ENCODE assay signal across 16 cellular contexts in genomic region chr16:88816736-88817535, GRCh38. TPM values are rescaled to one million over a fixed set of nuclear protein-coding genes. Genes with fewer than 3 reads are reported as not detected.
DNase-seq lines count a peak whose midpoint lies in the region; ATAC-seq and TF ChIP-seq lines count a peak whose summit lies in the region.
"Had no signal": no experiment of that assay in that cellular context is flagged by ENCODE, and none has a peak within 500 bp of the region (broad histone marks: within the 10 kb centered on the region; RNA-seq: fewer than 3 reads in every experiment).

No MANE protein-coding gene starts in this region.

- H3K23ac ChIP-seq in IMR-90 (ENCODE audit: low read depth, low read length): no peak overlapping the region

- H2AFZ ChIP-seq in IMR-90 (replicated peaks; ENCODE audit: low read length, poor library complexity) (peak overlapping the region; percentile 49), neural progenitor cell (replicated peaks) (no peak overlapping the region)

- H3K36me3 Mint-ChIP-seq in neural progenitor cell: no peaks in the 10 kb centered on the region
- no peaks in the 10 kb centered on the region for H3K36me3 Mint-ChIP-seq in activated CD8-positive, alpha-beta memory T cell treated with anti-CD3 and anti-CD28 coated beads, Interleukin-2, amount 10 ng/mL, durations not matched to agents 7 days and 5 days

- H3K4me1 ChIP-seq in IMR-90 (ENCODE audit: control insufficient read depth, insufficient read depth, low read length): peaks cover 14% of the 10 kb centered on the region
- H3K4me1 ChIP-seq in neural progenitor cell: no peaks in the 10 kb centered on the region
- H3K4me1 ChIP-seq: BE2C had no signal

- H3K27ac ChIP-seq in IMR-90 (ENCODE audit: insufficient read depth, low read length): no peak overlapping the region
- peak overlapping the region; percentile 69 for H3K27ac ChIP-seq in RWPE1
- H3K27ac ChIP-seq in neural progenitor cell: no peak overlapping the region
- no peak overlapping the region for H3K27ac ChIP-seq in caudate nucleus (ENCODE audit: low read depth, low read length)
- H3K27ac ChIP-seq: C4-2B had no signal

- peak overlapping the region; percentile 69 for H2AK9ac ChIP-seq in IMR-90 (replicated peaks; ENCODE audit: low read depth, low read length, poor library complexity)

- no peaks in the 10 kb centered on the region for H3K9me3 Mint-ChIP-seq in neural progenitor cell
- H3K9me3 Mint-ChIP-seq in activated CD8-positive, alpha-beta memory T cell treated with anti-CD3 and anti-CD28 coated beads, Interleukin-2, amount 10 ng/mL, durations not matched to agents 7 days and 5 days (ENCODE audit: low read depth): no peaks in the 10 kb centered on the region
- H3K9me3 Mint-ChIP-seq: CD4-positive, alpha-beta T cell had no signal

- POLR2A ChIA-PET in IMR-90 (lab: Charles Lee; ENCODE audit: unreplicated experiment): no interaction called here
- POLR2A ChIA-PET in RWPE1 (lab: Yijun Ruan, JAX; ENCODE audit: low non-redundant PET): no interaction called here

- H3K4me1 Mint-ChIP-seq in neural progenitor cell: peaks cover 3% of the 10 kb centered on the region
- H3K4me1 Mint-ChIP-seq in activated CD8-positive, alpha-beta memory T cell treated with anti-CD3 and anti-CD28 coated beads, Interleukin-2, amount 10 ng/mL, durations not matched to agents 7 days and 5 days: peaks cover 7% of the 10 kb centered on the region

- H3K27ac Mint-ChIP-seq in neural progenitor cell: no peak overlapping the region
- H3K27ac Mint-ChIP-seq in activated CD8-positive, alpha-beta memory T cell treated with anti-CD3 and anti-CD28 coated beads, Interleukin-2, amount 10 ng/mL, durations not matched to agents 7 days and 5 days: no peak overlapping the region
- H3K27ac Mint-ChIP-seq: CD4-positive, alpha-beta T cell had no signal

- H4K5ac ChIP-seq in IMR-90 (ENCODE audit: low read depth, low read length): no peak overlapping the region

- TF ChIP-seq RAD21 in IMR-90 (IDR thresholded peaks at IDR 0.05; ENCODE audit: low read length): no peak

- peaks cover 5% of the 10 kb centered on the region; the same call in 1 of the 2 replicates for H3K36me3 ChIP-seq in IMR-90 (ENCODE audit: control insufficient read depth, insufficient read depth, low read length)
- H3K36me3 ChIP-seq in neural progenitor cell: no peaks in the 10 kb centered on the region
- H3K36me3 ChIP-seq: BE2C had no signal

- H2BK5ac ChIP-seq in IMR-90 (ENCODE audit: low read depth, low read length, poor library complexity, severe bottlenecking): no peak overlapping the region

- 92% methylated on average over 39 of the region's 41 CpGs; no CpG with 5 or more reads in 1 of the 2 experiments for WGBS in IMR-90 (ENCODE audit: extremely low coverage in 2 of 2, insufficient read length in 1 of 2), 2 experiments

- no peak overlapping the region for H4K8ac ChIP-seq in IMR-90 (ENCODE audit: low read depth in 2 of 2, low read length in 2 of 2)

- H3K4me3 ChIP-seq in IMR-90 (ENCODE audit: insufficient read depth, low read depth, low read length) (no peak overlapping the region), epithelial cell of esophagus (ENCODE audit: low read length) (no peak overlapping the region), neural progenitor cell (no peak overlapping the region)
- H3K4me3 ChIP-seq: GM12878 had no signal

- H3K27me3 ChIP-seq in IMR-90 (ENCODE audit: control insufficient read depth, insufficient read depth, low read length) (no peaks in the 10 kb centered on the region), neural progenitor cell (no peaks in the 10 kb centered on the region)

- in situ Hi-C loops in IMR-90 (cut with MboI; ENCODE audit: low sequenced_read_pairs): no loop called here

- no peak overlapping the region for H3K18ac ChIP-seq in IMR-90 (ENCODE audit: low read depth, low read length)

- H3K79me1 ChIP-seq in IMR-90 (ENCODE audit: low read depth in 1 of 2, low read length in 2 of 2): no peaks in the 10 kb centered on the region; a peak in 1 of 4 replicates

- H4K20me1 ChIP-seq in IMR-90 (ENCODE audit: insufficient read depth, low read length) (no peaks in the 10 kb centered on the region; the same call in 1 of the 2 replicates), neural progenitor cell (ENCODE audit: low read depth) (no peaks in the 10 kb centered on the region)

- dilution Hi-C loops in IMR-90 (cut with HindIII; ENCODE audit: low sequenced_read_pairs, unreplicated experiment): no loop called here

- H3F3A ChIP-seq in neural progenitor cell (ENCODE audit: low read depth): peaks cover 12% of the 10 kb centered on the region

- peaks cover 5% of the 10 kb centered on the region for H3K9me1 ChIP-seq in IMR-90 (ENCODE audit: insufficient read depth, low read length)

- H3K14ac ChIP-seq in IMR-90 (replicated peaks; ENCODE audit: low read depth, low read length): no peak overlapping the region

- CTCF ChIA-PET in IMR-90 (lab: Yijun Ruan, JAX) (interaction anchor here (1.7 kb wide), 1 partner anchor 41 kb away, joined by 4 read pairs; no protein-coding TSS in a partner anchor), RWPE1 (lab: Yijun Ruan, JAX) (interaction anchor here (1.1 to 1.3 kb wide), 2 partner anchors 41 to 76 kb away, joined by 3 read pairs; no protein-coding TSS in a partner anchor)
- CTCF ChIA-PET in activated CD8-positive, alpha-beta memory T cell treated with anti-CD3 and anti-CD28 coated beads, Interleukin-2, amount 10 ng/mL, durations not matched to agents 7 days and 5 days (lab: Charles Lee): interaction anchor here (0.6 to 1.8 kb wide), 3 partner anchors 41 to 171 kb away, joined by 3 to 7 read pairs (median 3); no protein-coding TSS in a partner anchor

- no peak overlapping the region for H4K91ac ChIP-seq in IMR-90 (ENCODE audit: insufficient read depth, low read depth, low read length)

- H3K4me3 Mint-ChIP-seq in neural progenitor cell: no peak overlapping the region
- H3K4me3 Mint-ChIP-seq in activated CD8-positive, alpha-beta memory T cell treated with anti-CD3 and anti-CD28 coated beads, Interleukin-2, amount 10 ng/mL, durations not matched to agents 7 days and 5 days: no peak overlapping the region
- H3K4me3 Mint-ChIP-seq: CD4-positive, alpha-beta T cell had no signal

- H3K79me2 ChIP-seq in neural progenitor cell (ENCODE audit: low read depth): no peaks in the 10 kb centered on the region

- H2BK15ac ChIP-seq in IMR-90 (ENCODE audit: low read depth, low read length): no peak overlapping the region

- no TSS peak for BruUV-seq in IMR-90 (replicated peaks; lab: Mats Ljungman, UMichigan)

- H3K56ac ChIP-seq in IMR-90 (ENCODE audit: extremely low read depth, insufficient read depth, low read length): no peak overlapping the region

- no peak overlapping the region for H3K4ac ChIP-seq in IMR-90 (ENCODE audit: low read depth, low read length)

- H3K27me3 Mint-ChIP-seq in neural progenitor cell (ENCODE audit: insufficient read depth, low read depth): peaks cover 3% of the 10 kb centered on the region
- H3K27me3 Mint-ChIP-seq in activated CD8-positive, alpha-beta memory T cell treated with anti-CD3 and anti-CD28 coated beads, Interleukin-2, amount 10 ng/mL, durations not matched to agents 7 days and 5 days: no peaks in the 10 kb centered on the region
- H3K27me3 Mint-ChIP-seq: CD4-positive, alpha-beta T cell had no signal

- H3K9me3 ChIP-seq in IMR-90 (ENCODE audit: control insufficient read depth, insufficient read depth, low read length) (no peaks in the 10 kb centered on the region), neural progenitor cell (ENCODE audit: low read depth) (no peaks in the 10 kb centered on the region)

- no peak for TF ChIP-seq POLR2A in IMR-90 (IDR thresholded peaks at IDR 0.05; ENCODE audit: low read depth, low read length)

- H3K4me2 ChIP-seq in IMR-90 (ENCODE audit: low read depth, low read length) (no peak overlapping the region), neural progenitor cell (no peak overlapping the region)

- H3K9ac ChIP-seq in IMR-90 (ENCODE audit: low read depth, low read length) (no peak overlapping the region), neural progenitor cell (peak overlapping the region; percentile 42)

- DNase-seq in IMR-90: no peak
- no peak for DNase-seq in RWPE1 (ENCODE audit: low spot score)
- DNase-seq in epithelial cell of esophagus (ENCODE audit: low read depth): peak; percentile 71
- DNase-seq in neural progenitor cell (ENCODE audit: low spot score): no peak
- no peak for DNase-seq in activated CD8-positive, alpha-beta memory T cell treated with anti-CD3 and anti-CD28 coated beads, Interleukin-2, amount 10 ng/mL, durations not matched to agents 7 days and 5 days
- DNase-seq in GF-D8 (lab: John Stamatoyannopoulos, UW): no peak
- DNase-seq in caudate nucleus (lab: John Stamatoyannopoulos, UW): no peak
- DNase-seq: DMS153, DMS79, HCEC 1CT, KG1 had no signal

- TF ChIP-seq CTCF in IMR-90 (conservative IDR thresholded peaks at IDR 0.05; ENCODE audit: low read depth, low read length) (no peak), RWPE1 (conservative IDR thresholded peaks at IDR 0.05; ENCODE audit: low read depth) (no peak), epithelial cell of esophagus (IDR thresholded peaks at IDR 0.05; ENCODE audit: insufficient read depth, low read depth, low read length, missing control alignments) (no peak), neural progenitor cell (IDR thresholded peaks at IDR 0.05) (no peak)

- no peak overlapping the region for H2AK5ac ChIP-seq in IMR-90 (ENCODE audit: low read depth, low read length)

- intact Hi-C loops in IMR-90 (cut with micrococcal nuclease): loop anchor here (1.0 kb wide), 1 partner anchor 40 kb away; the partner anchor contains the start of gene TRAPPC2L

- ATAC-seq in IMR-90 (ENCODE audit: low read depth): no peak
- ATAC-seq in activated CD8-positive, alpha-beta memory T cell treated with anti-CD3 and anti-CD28 coated beads, Interleukin-2, amount 10 ng/mL, durations not matched to agents 7 days and 5 days: no peak
- ATAC-seq in GM18517 (IDR thresholded peaks at IDR 0.05; ENCODE audit: unreplicated experiment): no peak

- no peak overlapping the region for H2BK120ac ChIP-seq in IMR-90 (ENCODE audit: low read depth, low read length)

- no peak overlapping the region for H2BK20ac ChIP-seq in IMR-90 (ENCODE audit: low read depth, low read length)

RNA-seq across cellular contexts. Expression of gene APRT, which starts 5.2 kb away (rescaled TPM):
- total RNA-seq in IMR-90 (2012; rRNA removed) (40.5 and 41.7 TPM in 2 replicates), neural progenitor cell (ENCODE audit: low replicate concordance) (53.4 and 150 TPM in 2 replicates)
- polyA plus RNA-seq in IMR-90 (2012; rRNA removed): 157 and 209 TPM in 2 replicates
- polyA plus RNA-seq in IMR-90 (2012; cell fraction: cytosol; rRNA removed): 109 and 184 TPM in 2 replicates
- 87.9 and 240 TPM in 2 replicates for polyA plus RNA-seq in IMR-90 (2012; cell fraction: nucleus; rRNA removed; ENCODE audit: low replicate concordance)
- total RNA-seq in activated CD8-positive, alpha-beta memory T cell treated with anti-CD3 and anti-CD28 coated beads, Interleukin-2, amount 10 ng/mL, durations not matched to agents 7 days and 5 days: 100 to 1,000 TPM; 127 to 148 TPM

RNA-seq across cellular contexts. Expression of gene CDT1, which starts 13.3 kb away (rescaled TPM):
- total RNA-seq in IMR-90 (2012; rRNA removed) (3.2 and 4.7 TPM in 2 replicates), neural progenitor cell (ENCODE audit: low replicate concordance) (7.8 and 57.9 TPM in 2 replicates)
- polyA plus RNA-seq in IMR-90 (2012; rRNA removed): 11.8 and 13.2 TPM in 2 replicates
- 6.8 and 10.7 TPM in 2 replicates for polyA plus RNA-seq in IMR-90 (2012; cell fraction: cytosol; rRNA removed)
- polyA plus RNA-seq in IMR-90 (2012; cell fraction: nucleus; rRNA removed; ENCODE audit: low replicate concordance): 4.7 and 22.2 TPM in 2 replicates
- 100 to 1,000 TPM; 124 to 191 TPM for total RNA-seq in activated CD8-positive, alpha-beta memory T cell treated with anti-CD3 and anti-CD28 coated beads, Interleukin-2, amount 10 ng/mL, durations not matched to agents 7 days and 5 days

RNA-seq across cellular contexts. Expression of gene PIEZO1, which starts 31.9 kb away (rescaled TPM):
- total RNA-seq in IMR-90 (2012; rRNA removed) (36.2 and 48.6 TPM in 2 replicates), neural progenitor cell (ENCODE audit: low replicate concordance) (5.5 and 26.9 TPM in 2 replicates)
- 372 and 392 TPM in 2 replicates for polyA plus RNA-seq in IMR-90 (2012; rRNA removed)
- 218 and 326 TPM in 2 replicates for polyA plus RNA-seq in IMR-90 (2012; cell fraction: cytosol; rRNA removed)
- 957 and 2,926 TPM in 2 replicates for polyA plus RNA-seq in IMR-90 (2012; cell fraction: nucleus; rRNA removed; ENCODE audit: low replicate concordance)
- 100 to 1,000 TPM; 269 to 347 TPM for total RNA-seq in activated CD8-positive, alpha-beta memory T cell treated with anti-CD3 and anti-CD28 coated beads, Interleukin-2, amount 10 ng/mL, durations not matched to agents 7 days and 5 days

RNA-seq across cellular contexts. Expression of gene GALNS, which starts 39.8 kb away (rescaled TPM):
- total RNA-seq in IMR-90 (2012; rRNA removed) (7.2 TPM in 2 replicates), neural progenitor cell (ENCODE audit: low replicate concordance) (5.0 and 11.6 TPM in 2 replicates)
- polyA plus RNA-seq in IMR-90 (2012; rRNA removed): 30.2 and 32.5 TPM in 2 replicates
- polyA plus RNA-seq in IMR-90 (2012; cell fraction: cytosol; rRNA removed): 28.6 and 42.1 TPM in 2 replicates
- polyA plus RNA-seq in IMR-90 (2012; cell fraction: nucleus; rRNA removed; ENCODE audit: low replicate concordance): 24.8 and 44.6 TPM in 2 replicates
- total RNA-seq in activated CD8-positive, alpha-beta memory T cell treated with anti-CD3 and anti-CD28 coated beads, Interleukin-2, amount 10 ng/mL, durations not matched to agents 7 days and 5 days: 10 to 100 TPM; 30.8 to 38.8 TPM

RNA-seq across cellular contexts. Expression of gene TRAPPC2L, which starts 40.0 kb away (rescaled TPM):
- 84.2 and 102 TPM in 2 replicates for total RNA-seq in IMR-90 (2012; rRNA removed)
- polyA plus RNA-seq in IMR-90 (2012; rRNA removed): 109 and 112 TPM in 2 replicates
- polyA plus RNA-seq in IMR-90 (2012; cell fraction: cytosol; rRNA removed): 69.3 and 87.7 TPM in 2 replicates
- polyA plus RNA-seq in IMR-90 (2012; cell fraction: nucleus; rRNA removed; ENCODE audit: low replicate concordance): 45.7 and 54.3 TPM in 2 replicates
- total RNA-seq in neural progenitor cell (ENCODE audit: low replicate concordance): 31.8 and 48.5 TPM in 2 replicates
- 10 to 100 TPM; 49.2 to 51.3 TPM for total RNA-seq in activated CD8-positive, alpha-beta memory T cell treated with anti-CD3 and anti-CD28 coated beads, Interleukin-2, amount 10 ng/mL, durations not matched to agents 7 days and 5 days
